ENCODE assay signal across 11 cellular contexts in genomic region chr21:32359719-32360260, GRCh38. TPM values are rescaled to one million over a fixed set of nuclear protein-coding genes. Genes with fewer than 3 reads are reported as not detected.
DNase-seq lines count a peak whose midpoint lies in the region; TF ChIP-seq lines count a peak whose summit lies in the region.
"Had no signal": no experiment of that assay in that cellular context is flagged by ENCODE, and none has a peak within 500 bp of the region (broad histone marks: within the 10 kb centered on the region; RNA-seq: fewer than 3 reads in every experiment).

No MANE protein-coding gene starts in this region.

- no peak overlapping the region for H3K9ac ChIP-seq in parathyroid adenoma

- DNase-seq in NCI-H2196 (lab: John Stamatoyannopoulos, UW; ENCODE audit: unreplicated experiment) (peak; percentile 39), NCI-H2196 treated with DMSO at 0.1 percent for 48 hours (lab: John Stamatoyannopoulos, UW; ENCODE audit: unreplicated experiment) (no peak), chondrocyte (ENCODE audit: low spot score) (no peak), DMS79 (lab: John Stamatoyannopoulos, UW) (no peak), T-helper 1 cell (no peak), AG20443 (ENCODE audit: low spot score) (no peak)
- DNase-seq: KBM-7, SIG-M5 had no signal

- H3K27me3 Mint-ChIP-seq in chondrocyte (ENCODE audit: low read depth) = no peaks in the 10 kb centered on the region
- H3K27me3 Mint-ChIP-seq: central memory CD8-positive, alpha-beta T cell had no signal

- no peak overlapping the region for H3K27ac Mint-ChIP-seq in chondrocyte (ENCODE audit: unreplicated experiment)

- H3K27me3 ChIP-seq in parathyroid adenoma (ENCODE audit: control insufficient read depth, insufficient read depth, low read length) = no peaks in the 10 kb centered on the region

- peaks cover 8% of the 10 kb centered on the region for H3K4me1 Mint-ChIP-seq in chondrocyte (ENCODE audit: low read depth)
- H3K4me1 Mint-ChIP-seq: central memory CD8-positive, alpha-beta T cell had no signal

- H3K79me2 ChIP-seq in parathyroid adenoma = peaks cover 6% of the 10 kb centered on the region

- H3K4me2 ChIP-seq in parathyroid adenoma (ENCODE audit: low read length) = no peak overlapping the region

- no peak overlapping the region for H3K4me3 ChIP-seq in parathyroid adenoma (ENCODE audit: low read depth, low read length)

- H3K36me3 Mint-ChIP-seq in chondrocyte (ENCODE audit: low read depth) = peaks cover 51% of the 10 kb centered on the region

- peak; percentile 37; the same call in 1 of the 2 replicates for TF ChIP-seq CTCF in LNCAP (IDR thresholded peaks at IDR 0.05)
- peak; percentile 52 for TF ChIP-seq CTCF in chondrocyte (IDR thresholded peaks at IDR 0.05)
- TF ChIP-seq CTCF in parathyroid adenoma (IDR thresholded peaks at IDR 0.05) = peak; percentile 22

- no peak overlapping the region for H2AFZ ChIP-seq in parathyroid adenoma

- no peaks in the 10 kb centered on the region for H3K36me3 ChIP-seq in parathyroid adenoma (ENCODE audit: control insufficient read depth, insufficient read depth, low read length)

- H3K27ac ChIP-seq in parathyroid adenoma = no peak overlapping the region

- no peaks in the 10 kb centered on the region for H3K9me3 ChIP-seq in parathyroid adenoma (ENCODE audit: control insufficient read depth, low read length)

- H3K9me3 Mint-ChIP-seq in chondrocyte (ENCODE audit: low read depth) = no peaks in the 10 kb centered on the region
- H3K9me3 Mint-ChIP-seq: central memory CD8-positive, alpha-beta T cell had no signal

- no peaks in the 10 kb centered on the region for H3K4me1 ChIP-seq in parathyroid adenoma

- H3K4me3 Mint-ChIP-seq in chondrocyte (ENCODE audit: unreplicated experiment) = no peak overlapping the region
- H3K4me3 Mint-ChIP-seq: central memory CD8-positive, alpha-beta T cell had no signal

RNA-seq across cellular contexts. Expression of gene URB1, which starts 33.0 kb away (rescaled TPM):
- total RNA-seq in chondrocyte = 13.5 to 22.1 TPM (median 15.1 TPM) in 3 replicates

RNA-seq across cellular contexts. Expression of gene EVA1C, which starts 52.7 kb away (rescaled TPM):
- 1.5 to 2.0 TPM (median 1.6 TPM) in 3 replicates for total RNA-seq in chondrocyte
